ENCODE assay signal across 17 cellular contexts in genomic region chrX:26889574-26889973, GRCh38.
DNase-seq lines count a peak whose midpoint lies in the region; TF ChIP-seq lines count a peak whose summit lies in the region.
"Had no signal": no experiment of that assay in that cellular context is flagged by ENCODE, and none has a peak within 500 bp of the region (broad histone marks: within the 10 kb centered on the region; RNA-seq: fewer than 3 reads in every experiment).

No MANE protein-coding gene starts in this region.

- DNase-seq in A172 (ENCODE audit: low spot score) (peak; percentile 4), GM23248 (peak; percentile 33), foreskin fibroblast (peak; percentile 6 to 14), NOMO-1 (lab: John Stamatoyannopoulos, UW; ENCODE audit: unreplicated experiment in 2 of 2) (no peak), suprapubic skin (ENCODE audit: low spot score in 2 of 2) (no peak), DMS153 treated with DMSO at 0.1 percent for 48 hours (lab: John Stamatoyannopoulos, UW; ENCODE audit: unreplicated experiment) (no peak), GM20000 (ENCODE audit: low spot score) (no peak)
- DNase-seq: CD4-positive, CD25-positive, alpha-beta regulatory T cell; DND-41; GF-D8; NCI-H1105 treated with DMSO at 0.1 percent for 48 hours; NCI-H187 treated with DMSO at 0.1 percent for 48 hours; NCI-H774; Peyer's patch; Right ventricle myocardium superior had no signal

- H3K36me3 ChIP-seq in GM23248 (ENCODE audit: low read depth) (no peaks in the 10 kb centered on the region), OCI-LY3 (replicated peaks; ENCODE audit: low read depth, low read length) (peaks cover 10% of the 10 kb centered on the region), suprapubic skin (no peaks in the 10 kb centered on the region)
- H3K36me3 ChIP-seq: Peyer's patch had no signal

- H2AFZ ChIP-seq in GM23248 (no peak overlapping the region), OCI-LY3 (ENCODE audit: low read depth, low read length) (no peak overlapping the region)

- H3K27me3 ChIP-seq in GM23248 (replicated peaks; ENCODE audit: insufficient read depth) = no peaks in the 10 kb centered on the region
- H3K27me3 ChIP-seq in OCI-LY3 (ENCODE audit: low read depth, low read length) = no peaks in the 10 kb centered on the region
- no peaks in the 10 kb centered on the region for H3K27me3 ChIP-seq in suprapubic skin
- H3K27me3 ChIP-seq: Peyer's patch had no signal

- WGBS in GM23248 (ENCODE audit: low coverage in 1 of 2, low lambda C conversion rate in 2 of 2, missing lambda C conversion rate in 2 of 2), 2 experiments = 21 to 36% methylated on average over 2 to 3 of the region's 3 CpGs
- 66% methylated on average over 3 of the region's 3 CpGs for WGBS in suprapubic skin

- in situ Hi-C loops in GM23248 (cut with MboI) = no loop called here

- no peaks in the 10 kb centered on the region for H3K9me2 ChIP-seq in GM23248 (ENCODE audit: insufficient read depth)

- H3K4me2 ChIP-seq in GM23248 (ENCODE audit: unreplicated experiment) (no peak overlapping the region), OCI-LY3 (ENCODE audit: low read length) (peak overlapping the region; percentile 8; the same call in 1 of the 2 replicates)

- H3K4me3 ChIP-seq in GM23248 = no peak overlapping the region
- no peak overlapping the region for H3K4me3 ChIP-seq in OCI-LY3 (ENCODE audit: low read length)
- no peak overlapping the region for H3K4me3 ChIP-seq in foreskin fibroblast (ENCODE audit: low read depth in 1 of 2, low read length in 2 of 2)
- no peak overlapping the region for H3K4me3 ChIP-seq in suprapubic skin
- H3K4me3 ChIP-seq: Peyer's patch had no signal

- no peaks in the 10 kb centered on the region for H3F3A ChIP-seq in GM23248 (ENCODE audit: insufficient read depth)

- H3K9ac ChIP-seq in GM23248 (no peak overlapping the region), OCI-LY3 (ENCODE audit: low read length) (no peak overlapping the region)

- TF ChIP-seq CTCF in OCI-LY3 (IDR thresholded peaks at IDR 0.05; ENCODE audit: low read depth, low read length) = no peak
- TF ChIP-seq CTCF in foreskin fibroblast (IDR thresholded peaks at IDR 0.05; ENCODE audit: low read depth, low read length) = no peak
- no peak for TF ChIP-seq CTCF in suprapubic skin (IDR thresholded peaks at IDR 0.05)
- no peak for TF ChIP-seq CTCF in GM20000 (IDR thresholded peaks at IDR 0.05; ENCODE audit: extremely low read depth, missing control alignments)

- no peaks in the 10 kb centered on the region for H3K9me3 ChIP-seq in GM23248 (ENCODE audit: low read depth)
- no peaks in the 10 kb centered on the region for H3K9me3 ChIP-seq in OCI-LY3 (ENCODE audit: insufficient read depth, low read length)
- H3K9me3 ChIP-seq in suprapubic skin = no peaks in the 10 kb centered on the region
- H3K9me3 ChIP-seq: Peyer's patch had no signal

- H3K79me2 ChIP-seq in GM23248 (ENCODE audit: insufficient read depth) (no peaks in the 10 kb centered on the region), OCI-LY3 (ENCODE audit: low read length) (no peaks in the 10 kb centered on the region)

- no peaks in the 10 kb centered on the region for H3K4me1 ChIP-seq in GM23248 (ENCODE audit: insufficient read depth)
- H3K4me1 ChIP-seq in OCI-LY3 (ENCODE audit: low read length) = peaks cover 12% of the 10 kb centered on the region
- H3K4me1 ChIP-seq in suprapubic skin = no peaks in the 10 kb centered on the region
- H3K4me1 ChIP-seq: Peyer's patch had no signal

- TF ChIP-seq EP300 in suprapubic skin (IDR thresholded peaks at IDR 0.05) = no peak

- H4K20me1 ChIP-seq in GM23248 (ENCODE audit: insufficient read depth) (no peaks in the 10 kb centered on the region), OCI-LY3 (ENCODE audit: insufficient read depth, low read length) (no peaks in the 10 kb centered on the region)

- no peak overlapping the region for H3K27ac ChIP-seq in GM23248
- peak overlapping the region; percentile 48 for H3K27ac ChIP-seq in OCI-LY3 (ENCODE audit: low read length)
- no peak overlapping the region for H3K27ac ChIP-seq in suprapubic skin
- H3K27ac ChIP-seq: 22Rv1, Peyer's patch had no signal

- no peak for TF ChIP-seq POLR2A in suprapubic skin (IDR thresholded peaks at IDR 0.05)

Comparison
In these comparisons a context has a peak if more than half of its experiments do, and no peak if none do; other contexts are left out.
1. DNase-seq: peak in A172 (single experiment), GM23248 (single experiment) and foreskin fibroblast (2 of 2); none in NOMO-1 (0 of 2), suprapubic skin (0 of 2), DMS153 treated with DMSO at 0.1 percent for 48 hours (single experiment) and GM20000 (single experiment).